In the genomic region with DNA sequence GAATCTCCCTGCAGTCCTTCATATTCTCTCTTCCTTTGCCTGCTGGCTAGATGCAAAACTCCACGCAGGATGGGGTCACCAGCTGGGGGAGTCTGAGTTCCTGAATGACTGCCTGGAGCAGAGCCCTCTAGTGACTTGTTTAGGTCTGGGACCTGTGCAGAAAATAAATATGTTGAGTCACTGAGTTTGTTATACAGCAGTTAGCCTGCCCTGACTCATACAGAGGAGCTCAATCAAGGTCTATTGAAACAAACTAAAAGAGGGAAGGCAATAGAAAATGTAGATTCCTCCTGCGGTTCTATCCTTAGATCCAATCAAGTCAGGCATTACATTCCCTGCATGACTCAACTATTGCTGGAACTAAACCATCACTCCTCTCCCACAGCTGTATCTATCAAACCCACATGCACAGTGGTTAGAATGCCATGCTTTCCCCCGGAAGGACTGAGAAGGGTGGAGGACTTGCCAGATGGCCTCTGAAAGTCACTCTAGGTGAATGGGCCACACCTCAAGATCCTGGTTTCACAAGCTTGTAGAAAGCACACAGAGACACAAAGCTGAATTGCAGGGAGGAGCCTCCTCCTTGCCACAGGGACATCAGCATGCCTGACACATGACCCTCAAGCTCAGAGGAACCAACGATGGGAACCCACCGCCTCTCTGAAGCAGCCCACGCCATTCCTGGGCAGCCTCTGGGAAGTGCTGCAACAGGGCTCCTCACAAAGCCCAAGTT, we compare ENCODE assay signal across 1 cellular context.
TF ChIP-seq lines count a peak whose summit lies in the region.

No MANE protein-coding gene starts in this region.

TF ChIP-seq in WTC11, 78 proteins besides CTCF, POLR2A, EP300 and RAD21 (continued from another document):
- TF ChIP-seq AR (CRISPR knock-in tag; IDR thresholded peaks at IDR 0.05), result no peak
